In genomic region chr12:116818948-116819832, GRCh38 we compare ENCODE assay signal across 1 cellular context.
TF ChIP-seq lines count a peak whose summit lies in the region.

No MANE protein-coding gene starts in this region.

TF ChIP-seq in HEK293, 187 proteins besides CTCF, POLR2A, EP300 and RAD21 (continued from another document):
- TF ChIP-seq GLIS1 (tag by site-specific recombination; IDR thresholded peaks at IDR 0.05) (peak; percentile 86), ZBTB1 (tag by site-specific recombination; IDR thresholded peaks at IDR 0.05) (0 out of 2 replicates have a peak, but pooled peaks have one; percentile 21), ZNF366 (tag by site-specific recombination; conservative IDR thresholded peaks at IDR 0.05) (peak; percentile 88), ZNF610 (tag by site-specific recombination; IDR thresholded peaks at IDR 0.05; ENCODE audit: borderline replicate concordance) (peak; percentile 53; the same call in 1 of the 2 replicates), ZNF837 (tag by site-specific recombination; IDR thresholded peaks at IDR 0.05) (no peak), ZBTB49 (tag by site-specific recombination; IDR thresholded peaks at IDR 0.05; ENCODE audit: low read depth) (no peak), ZNF202 (tag by site-specific recombination; IDR thresholded peaks at IDR 0.05; ENCODE audit: borderline replicate concordance) (no peak), GFI1B (tag by site-specific recombination; IDR thresholded peaks at IDR 0.05) (no peak), ZNF10 (tag by site-specific recombination; IDR thresholded peaks at IDR 0.05) (0 out of 2 replicates have a peak, but pooled peaks have one; percentile 34), ZFHX2 (tag by site-specific recombination; conservative IDR thresholded peaks at IDR 0.05) (peak; percentile 77), ZNF26 (tag by site-specific recombination; IDR thresholded peaks at IDR 0.05) (no peak), ZNF664 (tag by site-specific recombination; IDR thresholded peaks at IDR 0.05) (no peak), PBX3 (CRISPR knock-in tag; IDR thresholded peaks at IDR 0.05) (peak; percentile 45; the same call in 1 of the 2 replicates), ZNF121 (tag by site-specific recombination; IDR thresholded peaks at IDR 0.05) (no peak)
